In the genomic region with DNA sequence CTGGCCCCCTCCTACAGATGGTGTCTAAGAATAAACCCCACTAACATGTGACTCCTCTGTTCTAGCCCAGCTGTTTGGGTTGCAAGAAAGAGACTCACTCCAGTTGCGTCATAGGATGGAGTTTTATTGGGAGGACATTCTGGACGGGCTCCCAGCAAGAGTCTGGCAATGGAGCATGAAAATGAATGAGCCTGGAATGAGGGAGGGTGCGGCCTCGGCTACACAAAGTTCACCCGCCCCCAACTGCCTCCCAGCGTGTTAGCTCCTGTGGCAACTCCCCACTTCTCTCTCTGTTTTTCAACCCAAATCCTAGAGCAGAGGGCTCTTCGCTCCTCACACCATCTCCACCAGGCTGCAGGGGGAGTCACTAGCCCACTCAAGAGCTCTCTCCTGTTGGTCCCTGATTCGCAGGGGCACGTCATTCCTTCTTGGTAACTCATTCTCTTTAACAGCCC, we compare ENCODE assay signal across 9 cellular contexts. TPM values are rescaled to one million over a fixed set of nuclear protein-coding genes. Genes with fewer than 3 reads are reported as not detected.
A peak's percentile ranks its signal among the peaks of the same experiment; 100 is the strongest.
DNase-seq lines count a peak whose midpoint lies in the region; ATAC-seq lines count a peak whose summit lies in the region.
"Had no signal": no experiment of that assay in that cellular context is flagged by ENCODE, and none has a peak within 500 bp of the region (broad histone marks: within the 10 kb centered on the region; RNA-seq: fewer than 3 reads in every experiment).

No MANE protein-coding gene starts in this region.

- ATAC-seq in esophagus mucosa = peak; percentile 69
- no peak for ATAC-seq in HG03280 (IDR thresholded peaks at IDR 0.05; ENCODE audit: unreplicated experiment)
- no peak for ATAC-seq in GM18502 (IDR thresholded peaks at IDR 0.05; ENCODE audit: poor library complexity, unreplicated experiment)

- DNase-seq in A172 (ENCODE audit: low spot score) = peak; percentile 46
- peak; percentile 35 for DNase-seq in MV-4-11 (lab: John Stamatoyannopoulos, UW)
- peak; percentile 80 for DNase-seq in mucosa of gallbladder (ENCODE audit: low spot score)
- no peak for DNase-seq in islet precursor cell
- no peak for DNase-seq in central memory CD4-positive, alpha-beta T cell

RNA-seq across cellular contexts. Expression of a gene that starts 5.1 kb away (rescaled TPM):
- total RNA-seq in A172 (2014; rRNA removed; shearing (Covaris generic)) = not detected in 2 replicates
- total RNA-seq in esophagus mucosa (2.5 TPM), mucosa of gallbladder (67.3 TPM)

RNA-seq across cellular contexts. Expression of a gene that starts 23.7 kb away (rescaled TPM):
- total RNA-seq in A172 (2014; rRNA removed; shearing (Covaris generic)) = not detected in 2 replicates
- total RNA-seq in esophagus mucosa (not detected), mucosa of gallbladder (not detected)
- total RNA-seq: endothelial cell of umbilical vein had no signal

RNA-seq across cellular contexts. Expression of a gene that starts 25.5 kb away (rescaled TPM):
- 0.07 TPM in 1 of 2 replicates, not detected in the other for total RNA-seq in A172 (2014; rRNA removed; shearing (Covaris generic))
- total RNA-seq in esophagus mucosa (0.80 TPM), mucosa of gallbladder (8.2 TPM)
- total RNA-seq: endothelial cell of umbilical vein had no signal

RNA-seq across cellular contexts. Expression of a gene that starts 45.6 kb away (rescaled TPM):
- not detected in 2 replicates for total RNA-seq in A172 (2014; rRNA removed; shearing (Covaris generic))
- 1.2 TPM for total RNA-seq in esophagus mucosa
- 5.4 TPM for total RNA-seq in mucosa of gallbladder

Comparison
In these comparisons a context has a peak if more than half of its experiments do, and no peak if none do; other contexts are left out.
1. DNase-seq: peak in A172 (single experiment), MV-4-11 (single experiment) and mucosa of gallbladder (single experiment); none in islet precursor cell (single experiment) and central memory CD4-positive, alpha-beta T cell (single experiment).
2. RNA of a gene that starts 5.1 kb away (total RNA-seq): 67.3 TPM in mucosa of gallbladder (single experiment); 2.5 TPM in esophagus mucosa (single experiment) and not detected in A172; every median in the first group is over 10 times any median in the second.